ENCODE assay signal across 19 cellular contexts in the genomic region with DNA sequence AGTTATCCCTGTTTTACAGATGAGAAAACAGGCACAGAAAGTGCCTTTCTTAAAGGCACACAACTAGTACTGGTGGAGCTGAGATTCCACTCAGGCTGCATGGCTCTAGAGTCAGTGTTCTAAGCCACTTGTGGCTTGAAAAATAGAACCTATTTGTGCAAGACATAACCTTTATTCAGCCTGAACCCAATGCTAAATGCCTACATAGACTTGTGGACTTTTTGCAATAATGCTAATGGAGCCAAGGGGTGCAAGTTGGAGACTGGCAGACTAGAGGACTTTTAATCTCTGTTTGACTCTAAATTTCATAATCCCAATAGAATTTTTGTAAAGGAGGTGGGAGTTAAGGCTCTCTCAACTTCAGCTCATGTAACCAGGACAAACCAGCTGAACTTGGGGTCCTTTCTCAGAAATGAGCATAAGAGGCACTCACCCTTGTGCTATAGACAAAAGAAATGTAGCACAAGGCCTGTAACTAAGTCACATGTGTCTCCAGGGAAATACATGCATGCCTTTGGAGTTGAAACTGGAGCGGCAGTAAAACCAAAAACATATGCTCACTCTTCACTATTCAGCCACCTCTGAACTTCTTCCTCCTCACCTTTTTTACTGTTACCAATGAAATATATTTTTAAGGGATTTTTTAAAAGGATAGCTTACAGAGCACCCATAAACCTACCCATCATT. TPM values are rescaled to one million over a fixed set of nuclear protein-coding genes. Genes with fewer than 3 reads are reported as not detected.
A peak's percentile ranks its signal among the peaks of the same experiment; 100 is the strongest.
DNase-seq lines count a peak whose midpoint lies in the region; ATAC-seq, FAIRE-seq and TF ChIP-seq lines count a peak whose summit lies in the region.
"Had no signal": no experiment of that assay in that cellular context is flagged by ENCODE, and none has a peak within 500 bp of the region (broad histone marks: within the 10 kb centered on the region; RNA-seq: fewer than 3 reads in every experiment).

No MANE protein-coding gene starts in this region.

- H3K27me3 ChIP-seq in liver (ENCODE audit: control insufficient read depth in 4 of 4, insufficient read depth in 4 of 4, low read length in 3 of 4) (no peaks in the 10 kb centered on the region), HepG2 (ENCODE audit: control insufficient read depth in 1 of 2, insufficient read depth in 2 of 2, low read length in 2 of 2) (no peaks in the 10 kb centered on the region; a peak in 1 of 5 replicates)
- H3K27me3 ChIP-seq: BE2C had no signal

- no peaks in the 10 kb centered on the region for H3K36me3 ChIP-seq in liver (ENCODE audit: control insufficient read depth in 4 of 4, insufficient read depth in 3 of 4, low read depth in 1 of 4, low read length in 3 of 4)
- H3K36me3 ChIP-seq in HepG2 (replicated peaks in 1 of 2; ENCODE audit: control insufficient read depth in 1 of 2, insufficient read depth in 2 of 2, low read length in 2 of 2): no peaks in the 10 kb centered on the region
- H3K36me3 ChIP-seq: BE2C had no signal

- TF ChIP-seq EP300 in HepG2 (IDR thresholded peaks at IDR 0.05; ENCODE audit: low read depth in 2 of 2, low read length in 2 of 2) (no peak), HepG2 (CRISPR knock-in tag; IDR thresholded peaks at IDR 0.05; ENCODE audit: borderline replicate concordance) (no peak)

- H3K27me3 Mint-ChIP-seq in osteocyte (ENCODE audit: unreplicated experiment): peaks cover 2% of the 10 kb centered on the region

- no peak overlapping the region for H3K4me3 Mint-ChIP-seq in osteocyte (ENCODE audit: unreplicated experiment)
- H3K4me3 Mint-ChIP-seq: CD4-positive, CD25-positive, alpha-beta regulatory T cell had no signal

- H4K20me1 ChIP-seq in HepG2 (ENCODE audit: insufficient read depth, low read length): no peaks in the 10 kb centered on the region

- FAIRE-seq in HepG2 (lab: Jason Lieb, UNC): no peak
- FAIRE-seq: GM12891, GM18507, H1 had no signal

- no TSS peak for BruUV-seq in HepG2 (replicated peaks; lab: Mats Ljungman, UMichigan)

- TF ChIP-seq CTCF in liver (IDR thresholded peaks at IDR 0.05; ENCODE audit: low read depth, low read length, missing input control) (no peak), HepG2 (CRISPR knock-in tag; IDR thresholded peaks at IDR 0.05) (no peak), osteocyte (IDR thresholded peaks at IDR 0.05) (no peak)

- DNase-seq in HepG2 (ENCODE audit: low spot score) (no peak), fibroblast of gingiva (ENCODE audit: low read depth) (peak; percentile 60), osteocyte (ENCODE audit: extremely low spot score, unreplicated experiment) (no peak), NCI-H524 treated with DMSO at 0.1 percent for 48 hours (lab: John Stamatoyannopoulos, UW) (no peak), GM19238 (ENCODE audit: insufficient read length, low spot score) (no peak)
- DNase-seq in activated CD8-positive, alpha-beta memory T cell treated with anti-CD3 and anti-CD28 coated beads, Interleukin-2, amount 50 U/mL, for 4 hours: no peak
- DNase-seq in activated T-cell treated with anti-CD3 and anti-CD28 coated beads, Interleukin-2, amount 50 U/mL, for 1 hour: no peak
- DNase-seq: 8988T; BE2C; Caco-2; CD4-positive, CD25-positive, alpha-beta regulatory T cell; NCI-H1436 treated with DMSO at 0.1 percent for 48 hours; NCI-H2029; NCI-H748 treated with DMSO at 0.1 percent for 48 hours; Right ventricle myocardium superior had no signal

- H3K27ac ChIP-seq in liver (ENCODE audit: low read depth in 1 of 2, low read length in 2 of 2): no peak overlapping the region
- no peak overlapping the region for H3K27ac ChIP-seq in HepG2 (ENCODE audit: extremely low read length, insufficient read depth, low read length)

- H3K9me3 ChIP-seq in liver (ENCODE audit: control insufficient read depth in 4 of 4, low read length in 3 of 4): peaks cover 0 to 1% (median under 1%) of the 10 kb centered on the region in 4 donors
- 0 out of 2 replicates have a peak, but pooled peaks cover under 1% of the 10 kb centered on the region for H3K9me3 ChIP-seq in HepG2 (ENCODE audit: low read length)
- H3K9me3 ChIP-seq: BE2C, Caco-2 had no signal

- no peaks in the 10 kb centered on the region for H3K79me2 ChIP-seq in HepG2 (ENCODE audit: insufficient read depth, low read length)

- H3K36me3 Mint-ChIP-seq in osteocyte (ENCODE audit: unreplicated experiment): no peaks in the 10 kb centered on the region
- H3K36me3 Mint-ChIP-seq: CD4-positive, CD25-positive, alpha-beta regulatory T cell had no signal

- peaks cover 0 to 6% (median 3%) of the 10 kb centered on the region in 4 donors for H3K4me1 ChIP-seq in liver (ENCODE audit: control insufficient read depth in 4 of 4, insufficient read depth in 4 of 4, low read length in 3 of 4)
- H3K4me1 ChIP-seq in HepG2 (ENCODE audit: insufficient read depth, low read length): peaks cover 13% of the 10 kb centered on the region
- H3K4me1 ChIP-seq: BE2C, Caco-2 had no signal

- intact Hi-C loops in HepG2 (cut with micrococcal nuclease; ENCODE audit: unreplicated experiment): no loop called here

- H3K9ac ChIP-seq in liver (ENCODE audit: low read depth in 1 of 2, low read length in 2 of 2) (no peak overlapping the region), HepG2 (ENCODE audit: insufficient read depth, low read depth, low read length) (no peak overlapping the region)

- in situ Hi-C loops in HepG2 (cut with HindIII; ENCODE audit: extremely low pct_ligation_motif_present, low pct_unique_long_range_greater_than_20kb): no loop called here

- CTCF ChIA-PET in HepG2 (lab: Yijun Ruan, JAX; ENCODE audit: low intra/inter-chr PET ratio, low total read pairs): no interaction called here

- no peak overlapping the region for H3K4me2 ChIP-seq in HepG2 (ENCODE audit: low read depth, low read length)

- H3K4me1 Mint-ChIP-seq in osteocyte (ENCODE audit: unreplicated experiment): peaks cover 12% of the 10 kb centered on the region
- H3K4me1 Mint-ChIP-seq: CD4-positive, CD25-positive, alpha-beta regulatory T cell had no signal

- TF ChIP-seq POLR2A in HepG2 (IDR thresholded peaks at IDR 0.05; ENCODE audit: insufficient read depth in 1 of 2, low read depth in 2 of 2, low read length in 2 of 2): no peak

- POLR2A ChIA-PET in HepG2 (lab: Yijun Ruan, JAX): no interaction called here

- 88% methylated on average over 1 of the region's 1 CpG for WGBS in liver
- WGBS in HepG2 (ENCODE audit: low lambda C conversion rate): 86% methylated on average over 1 of the region's 1 CpG

- peak overlapping the region; percentile 54 for H3K27ac Mint-ChIP-seq in osteocyte (ENCODE audit: unreplicated experiment)
- H3K27ac Mint-ChIP-seq: CD4-positive, CD25-positive, alpha-beta regulatory T cell had no signal

- no peaks in the 10 kb centered on the region for H3K9me3 Mint-ChIP-seq in osteocyte (ENCODE audit: unreplicated experiment)

- H2AFZ ChIP-seq in HepG2 (ENCODE audit: low read length): no peak overlapping the region

- peak in 1 of 2 donors; percentile 8 for TF ChIP-seq RAD21 in liver (IDR thresholded peaks at IDR 0.05)
- TF ChIP-seq RAD21 in HepG2 (CRISPR knock-in tag; IDR thresholded peaks at IDR 0.05): no peak

- H3K4me3 ChIP-seq in liver (ENCODE audit: low read depth in 1 of 3, low read length in 3 of 3) (no peak overlapping the region), HepG2 (replicated peaks in 1 of 3; ENCODE audit: insufficient read depth in 1 of 3, low read depth in 2 of 3, low read length in 3 of 3) (no peak overlapping the region)

- ATAC-seq in HepG2: no peak

TF ChIP-seq in liver, 16 proteins besides CTCF, POLR2A, EP300 and RAD21 (continues in another document):
- TF ChIP-seq, protein P1, sequence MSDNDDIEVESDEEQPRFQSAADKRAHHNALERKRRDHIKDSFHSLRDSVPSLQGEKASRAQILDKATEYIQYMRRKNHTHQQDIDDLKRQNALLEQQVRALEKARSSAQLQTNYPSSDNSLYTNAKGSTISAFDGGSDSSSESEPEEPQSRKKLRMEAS (IDR thresholded peaks at IDR 0.05): peak; percentile 28
- peak; percentile 45 for TF ChIP-seq YY1 (IDR thresholded peaks at IDR 0.05)

TF ChIP-seq in HepG2, 621 proteins besides CTCF, POLR2A, EP300 and RAD21 (continues in another document):
- TF ChIP-seq ZNF674 (CRISPR knock-in tag; IDR thresholded peaks at IDR 0.05; ENCODE audit: low read depth) (no peak), ZNF264 (CRISPR knock-in tag; IDR thresholded peaks at IDR 0.05) (no peak)
- TF ChIP-seq, protein P2, sequence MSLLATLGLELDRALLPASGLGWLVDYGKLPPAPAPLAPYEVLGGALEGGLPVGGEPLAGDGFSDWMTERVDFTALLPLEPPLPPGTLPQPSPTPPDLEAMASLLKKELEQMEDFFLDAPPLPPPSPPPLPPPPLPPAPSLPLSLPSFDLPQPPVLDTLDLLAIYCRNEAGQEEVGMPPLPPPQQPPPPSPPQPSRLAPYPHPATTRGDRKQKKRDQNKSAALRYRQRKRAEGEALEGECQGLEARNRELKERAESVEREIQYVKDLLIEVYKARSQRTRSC (CRISPR knock-in tag; IDR thresholded peaks at IDR 0.05; ENCODE audit: low read depth): no peak

RNA-seq across cellular contexts. Expression of gene AK4, which starts 43.0 kb away (rescaled TPM):
- total RNA-seq in liver: 10 to 100 TPM; 58.4 to 60.2 TPM
- polyA plus RNA-seq in liver: 100 to 1,000 TPM in 1 of 2 donors, 10 to 100 TPM in 1; 52.3 to 106 TPM
- total RNA-seq in HepG2 (2016; rRNA removed; fragmentation: Illumina TruSeq; extraction: Trizol): 160 and 244 TPM in 2 replicates
- 32.4 and 33.4 TPM in 2 replicates for total RNA-seq in HepG2 (2016; cell fraction: cytosol; rRNA removed; fragmentation: Illumina TruSeq; extraction: Trizol; ENCODE audit: low read depth)
- total RNA-seq in HepG2 (2016; cell fraction: insoluble cytoplasmic fraction; rRNA removed; fragmentation: Illumina TruSeq; extraction: Trizol): 159 and 236 TPM in 2 replicates
- 125 and 127 TPM in 2 replicates for total RNA-seq in HepG2 (2016; cell fraction: membrane; rRNA removed; fragmentation: Illumina TruSeq; extraction: Trizol)
- 62.2 and 67.7 TPM in 2 replicates for total RNA-seq in HepG2 (2016; cell fraction: nucleus; rRNA removed; fragmentation: Illumina TruSeq; extraction: Trizol)
- polyA plus RNA-seq in HepG2 (2011; rRNA removed): 90.8 and 110 TPM in 2 replicates
- polyA plus RNA-seq in HepG2 (2011; cell fraction: cytosol; rRNA removed): 77.7 and 112 TPM in 2 replicates
- polyA plus RNA-seq in HepG2 (2011; cell fraction: nucleus; rRNA removed): 26.2 and 29.8 TPM in 2 replicates
- 92.4 and 139 TPM in 2 replicates for polyA plus RNA-seq in HepG2 (2012)
- 33.0 and 40.9 TPM in 2 replicates for polyA plus RNA-seq in HepG2 (2016; cell fraction: cytosol; fragmentation: Illumina TruSeq; extraction: Trizol; ENCODE audit: low read depth)
- 208 TPM in 2 replicates for polyA plus RNA-seq in HepG2 (2016; cell fraction: insoluble cytoplasmic fraction; fragmentation: Illumina TruSeq; extraction: Trizol; ENCODE audit: low read depth)
- 85.0 and 86.6 TPM in 2 replicates for polyA plus RNA-seq in HepG2 (2016; cell fraction: membrane; fragmentation: Illumina TruSeq; extraction: Trizol; ENCODE audit: low read depth)
- polyA plus RNA-seq in HepG2 (2016; cell fraction: nucleus; fragmentation: Illumina TruSeq; extraction: Trizol; ENCODE audit: insufficient read depth, low read depth): 69.6 and 74.5 TPM in 2 replicates
- 13.2 and 122 TPM in 2 replicates for polyA minus RNA-seq in HepG2 (2011; rRNA and poly(A)+ RNA removed; ENCODE audit: low replicate concordance)
- 75.7 and 79.3 TPM in 2 replicates for polyA minus RNA-seq in HepG2 (2011; cell fraction: cytosol; rRNA and poly(A)+ RNA removed)
- polyA minus RNA-seq in HepG2 (2011; cell fraction: nucleus; rRNA and poly(A)+ RNA removed): 69.5 and 75.5 TPM in 2 replicates
- 22.4 and 23.4 TPM in 2 replicates for total RNA-seq in osteocyte
